In genomic region chr6:35215665-35216411, GRCh38 we compare ENCODE assay signal across 19 cellular contexts. TPM values are rescaled to one million over a fixed set of nuclear protein-coding genes. Genes with fewer than 3 reads are reported as not detected.
DNase-seq lines count a peak whose midpoint lies in the region; ATAC-seq and TF ChIP-seq lines count a peak whose summit lies in the region.
"Had no signal": no experiment of that assay in that cellular context is flagged by ENCODE, and none has a peak within 500 bp of the region (broad histone marks: within the 10 kb centered on the region; RNA-seq: fewer than 3 reads in every experiment).

No MANE protein-coding gene starts in this region.

- DNase-seq in AG09309 (ENCODE audit: low read depth) (no peak), GM23338 (ENCODE audit: low spot score) (no peak), ovary (no peak), NCI-H2196 treated with DMSO at 0.1 percent for 48 hours (lab: John Stamatoyannopoulos, UW; ENCODE audit: unreplicated experiment) (no peak), upper lobe of right lung (no peak)
- DNase-seq: activated CD4-positive, CD25-positive, alpha-beta regulatory T cell; activated CD8-positive, alpha-beta memory T cell treated with anti-CD3 and anti-CD28 coated beads, Interleukin-2, amount 50 U/mL, for 48 hours; dorsolateral prefrontal cortex; NCI-H1092; NCI-H446; OCI-M1; stimulated activated CD4-positive, alpha-beta T cell treated with anti-CD3 and anti-CD28 coated beads, Interleukin-2, amount 100 ng/mL, for 48 hours had no signal

- TF ChIP-seq EP300 in ovary (IDR thresholded peaks at IDR 0.05), result no peak

- H3K9me3 ChIP-seq in ovary, result no peaks in the 10 kb centered on the region
- no peaks in the 10 kb centered on the region for H3K9me3 ChIP-seq in upper lobe of right lung
- H3K9me3 ChIP-seq: BLaER1 treated with 17β-estradiol and CSF1 and Interleukin-3, amounts not matched to agents 10 nM and 100 nM; vagina had no signal

- WGBS in ovary, 3 donors, result 69 to 77% (median 71%) methylated on average over 6 of the region's 6 CpGs

- no peak for ATAC-seq in GM23338
- no peak for ATAC-seq in GM21737 (IDR thresholded peaks at IDR 0.05; ENCODE audit: unreplicated experiment)
- ATAC-seq in upper lobe of right lung, result no peak
- ATAC-seq: GM12878 had no signal

- H3K27ac ChIP-seq in GM23338 (ENCODE audit: low read depth) (no peak overlapping the region), ovary (no peak overlapping the region), upper lobe of right lung (no peak overlapping the region)
- H3K27ac ChIP-seq: BLaER1 treated with 17β-estradiol and CSF1 and Interleukin-3, amounts not matched to agents 10 nM and 100 nM; SK-N-MC; vagina had no signal

- peaks cover 49% of the 10 kb centered on the region for H3K27me3 Mint-ChIP-seq in GM23338 (ENCODE audit: insufficient read depth, low read depth, poor library complexity)
- H3K27me3 Mint-ChIP-seq in brain, result peaks cover 22% of the 10 kb centered on the region
- peaks cover 36% of the 10 kb centered on the region for H3K27me3 Mint-ChIP-seq in nephron (ENCODE audit: low read depth)

- H3K27ac Mint-ChIP-seq in GM23338, result no peak overlapping the region
- peak overlapping the region in 3 of 5 experiments; percentile 7 to 72 (median 58) for H3K27ac Mint-ChIP-seq in brain
- peak overlapping the region; percentile 28 to 90 (median 78) for H3K27ac Mint-ChIP-seq in nephron

- no peaks in the 10 kb centered on the region for H3K9me2 ChIP-seq in GM23338 (ENCODE audit: insufficient read depth)

- H3K27me3 ChIP-seq in GM23338 (ENCODE audit: insufficient read depth) (peaks cover 91% of the 10 kb centered on the region), ovary (no peaks in the 10 kb centered on the region), upper lobe of right lung (peaks cover 50% of the 10 kb centered on the region)
- H3K27me3 ChIP-seq: vagina had no signal

- H3K4me1 ChIP-seq in GM23338 (ENCODE audit: insufficient read depth), result peaks cover 35% of the 10 kb centered on the region
- peaks cover 5% of the 10 kb centered on the region for H3K4me1 ChIP-seq in ovary (ENCODE audit: insufficient read depth)
- H3K4me1 ChIP-seq in upper lobe of right lung, result peaks cover 4% of the 10 kb centered on the region

- H2AFZ ChIP-seq in GM23338, result no peak overlapping the region

- H3K79me2 ChIP-seq in GM23338 (replicated peaks; ENCODE audit: insufficient read depth), result no peaks in the 10 kb centered on the region; the same call in 1 of the 2 replicates

- H4K20me1 ChIP-seq in GM23338 (replicated peaks; ENCODE audit: insufficient read depth), result peaks cover 21% of the 10 kb centered on the region

- H3K36me3 Mint-ChIP-seq in GM23338 (ENCODE audit: low read depth) (no peaks in the 10 kb centered on the region), brain (no peaks in the 10 kb centered on the region), nephron (ENCODE audit: low read depth) (no peaks in the 10 kb centered on the region)

- H3K36me3 ChIP-seq in GM23338 (ENCODE audit: insufficient read depth), result no peaks in the 10 kb centered on the region
- H3K36me3 ChIP-seq in ovary, result no peaks in the 10 kb centered on the region
- no peaks in the 10 kb centered on the region for H3K36me3 ChIP-seq in upper lobe of right lung
- H3K36me3 ChIP-seq: BLaER1 treated with 17β-estradiol and CSF1 and Interleukin-3, amounts not matched to agents 10 nM and 100 nM; vagina had no signal

- no peak for TF ChIP-seq POLR2A in ovary (IDR thresholded peaks at IDR 0.05)

- H3K4me2 ChIP-seq in GM23338, result peak overlapping the region; percentile 86
- H3K4me2 ChIP-seq: BLaER1 treated with 17β-estradiol and CSF1 and Interleukin-3, amounts not matched to agents 10 nM and 100 nM had no signal

- no peak for TF ChIP-seq CTCF in AG09309 (IDR thresholded peaks at IDR 0.05; ENCODE audit: control insufficient read depth, insufficient read depth, low read depth, low read length, missing control alignments)
- TF ChIP-seq CTCF in GM23338 (conservative IDR thresholded peaks at IDR 0.05; ENCODE audit: low read depth in 2 of 2), result no peak
- TF ChIP-seq CTCF in brain (conservative IDR thresholded peaks at IDR 0.05), result no peak
- TF ChIP-seq CTCF in nephron (IDR thresholded peaks at IDR 0.05; ENCODE audit: unreplicated experiment in 3 of 3), result no peak
- no peak for TF ChIP-seq CTCF in ovary (IDR thresholded peaks at IDR 0.05)
- no peak for TF ChIP-seq CTCF in upper lobe of right lung (IDR thresholded peaks at IDR 0.05)

- H3K4me3 Mint-ChIP-seq in GM23338 (peak overlapping the region; percentile 71), brain (peak overlapping the region; percentile 54 to 89 (median 79)), nephron (peak overlapping the region; percentile 77 to 86 (median 80))

- intact Hi-C loops in ovary (cut with DNase I) (no loop called here), upper lobe of right lung (cut with DNase I) (no loop called here)

- H3K4me1 Mint-ChIP-seq in GM23338, result peaks cover 53% of the 10 kb centered on the region
- H3K4me1 Mint-ChIP-seq in brain, result peaks cover 72% of the 10 kb centered on the region
- H3K4me1 Mint-ChIP-seq in nephron, result peaks cover 55% of the 10 kb centered on the region

- peak overlapping the region; percentile 75 for H3K4me3 ChIP-seq in AG09309 (ENCODE audit: control insufficient read depth, low read depth, low read length)
- peak overlapping the region; percentile 76 for H3K4me3 ChIP-seq in GM23338
- H3K4me3 ChIP-seq in ovary, result no peak overlapping the region
- no peak overlapping the region for H3K4me3 ChIP-seq in upper lobe of right lung
- H3K4me3 ChIP-seq: BLaER1 treated with 17β-estradiol and CSF1 and Interleukin-3, amounts not matched to agents 10 nM and 100 nM; GM12878; SK-N-MC; vagina had no signal

- peaks cover 15% of the 10 kb centered on the region; the same call in 1 of the 2 replicates for H3F3A ChIP-seq in GM23338 (replicated peaks; ENCODE audit: low read depth)

- no peaks in the 10 kb centered on the region for H3K9me3 Mint-ChIP-seq in GM23338
- H3K9me3 Mint-ChIP-seq in brain, result peaks cover 0 to under 1% (median 0%) of the 10 kb centered on the region in 5 experiments
- no peaks in the 10 kb centered on the region for H3K9me3 Mint-ChIP-seq in nephron

RNA-seq across cellular contexts. Expression of gene SCUBE3, which starts 2.1 kb away (rescaled TPM):
- total RNA-seq in GM23338 (2014; rRNA removed; shearing (Covaris generic)), result 0.70 and 1.1 TPM in 2 replicates
- 0.39 and 0.56 TPM in 2 replicates for polyA plus RNA-seq in GM23338 (2016; fragmentation: Nextera tagmentation; extraction: Ambion mirVana)
- polyA plus RNA-seq in brain (ENCODE audit: insufficient read depth, low read depth, low replicate concordance), result 1.6 TPM
- total RNA-seq in ovary, result under 1 TPM in 6 of 7 donors, not detected in 1; 0.11 to 0.46 (median 0.18) TPM
- 1 to 10 TPM in 1 of 2 donors, under 1 TPM in 1; 0.08 to 3.1 TPM for polyA plus RNA-seq in ovary
- total RNA-seq in upper lobe of right lung, result 0.46 TPM

RNA-seq across cellular contexts. Expression of gene ZNF76, which starts 43.7 kb away (rescaled TPM):
- total RNA-seq in GM23338 (2014; rRNA removed; shearing (Covaris generic)), result 18.1 and 18.8 TPM in 2 replicates
- 12.5 and 13.7 TPM in 2 replicates for polyA plus RNA-seq in GM23338 (2016; fragmentation: Nextera tagmentation; extraction: Ambion mirVana)
- polyA plus RNA-seq in brain (ENCODE audit: insufficient read depth, low read depth, low replicate concordance), result 43.0 TPM
- total RNA-seq in ovary, result 10 to 100 TPM; 36.0 to 55.0 (median 47.9) TPM
- polyA plus RNA-seq in ovary, result 10 to 100 TPM; 17.0 to 33.8 TPM
- 31.3 TPM for total RNA-seq in upper lobe of right lung

Comparison
In these comparisons a context has a peak if more than half of its experiments do, and no peak if none do; other contexts are left out.
1. H3K4me3 ChIP-seq: peak in AG09309 (single experiment) and GM23338 (single experiment); none in ovary (single experiment) and upper lobe of right lung (single experiment).
2. Peak in every context shown above with its lines, with median percentiles within 50 percentile points of each other: H3K4me3 Mint-ChIP-seq.